In genomic region chr4:7441201-7441600, GRCh38 we compare ENCODE assay signal across 20 cellular contexts. TPM values are rescaled to one million over a fixed set of nuclear protein-coding genes. Genes with fewer than 3 reads are reported as not detected.
A peak's percentile ranks its signal among the peaks of the same experiment; 100 is the strongest.
DNase-seq lines count a peak whose midpoint lies in the region; ATAC-seq and TF ChIP-seq lines count a peak whose summit lies in the region.
"Had no signal": no experiment of that assay in that cellular context is flagged by ENCODE, and none has a peak within 500 bp of the region (broad histone marks: within the 10 kb centered on the region; RNA-seq: fewer than 3 reads in every experiment).

No MANE protein-coding gene starts in this region.

- POLR2A ChIA-PET in Caco-2 (lab: Charles Lee), result no interaction called here

- no peaks in the 10 kb centered on the region for H3K27me3 Mint-ChIP-seq in Caco-2 (ENCODE audit: insufficient read depth, unreplicated experiment)

- CTCF ChIA-PET in Caco-2 (lab: Charles Lee), result no interaction called here

- no peaks in the 10 kb centered on the region for H3K36me3 Mint-ChIP-seq in Caco-2 (ENCODE audit: insufficient read depth, unreplicated experiment)
- H3K36me3 Mint-ChIP-seq in stimulated activated effector memory CD8-positive, alpha-beta T cell treated with anti-CD3 and anti-CD28 coated beads, Interleukin-12 subunit alpha, Interleukin-12 subunit beta, amount 100 ng/mL, for 72 hours, result no peaks in the 10 kb centered on the region

- ATAC-seq in RWPE2 (ENCODE audit: low read depth), result peak; percentile 38; the same call in 1 of the 3 replicates
- ATAC-seq in foreskin keratinocyte, result peak; percentile 12
- no peak for ATAC-seq in stimulated activated effector memory CD8-positive, alpha-beta T cell treated with anti-CD3 and anti-CD28 coated beads, Interleukin-12 subunit alpha, Interleukin-12 subunit beta, amount 100 ng/mL, for 72 hours
- ATAC-seq: HCT116, HepG2 had no signal

- no TSS peak for BruUV-seq in Caco-2 (replicated peaks; lab: Mats Ljungman, UMichigan)

- peak overlapping the region; percentile 17 for H3K27ac Mint-ChIP-seq in Caco-2 (ENCODE audit: unreplicated experiment)
- H3K27ac Mint-ChIP-seq in stimulated activated effector memory CD8-positive, alpha-beta T cell treated with anti-CD3 and anti-CD28 coated beads, Interleukin-12 subunit alpha, Interleukin-12 subunit beta, amount 100 ng/mL, for 72 hours, result peak overlapping the region; percentile 37
- H3K27ac Mint-ChIP-seq: CD4-positive, alpha-beta T cell; IgD-negative memory B cell had no signal

- no peak overlapping the region for H3K4me3 ChIP-seq in Caco-2 (ENCODE audit: low read depth, low read length)
- H3K4me3 ChIP-seq in RWPE2 (ENCODE audit: severe bottlenecking), result no peak overlapping the region
- H3K4me3 ChIP-seq: GM23248 had no signal

- DNase-seq in Caco-2 (no peak), RWPE2 (ENCODE audit: low spot score) (no peak), foreskin keratinocyte (no peak), KG1 (lab: John Stamatoyannopoulos, UW) (no peak), DMS114 treated with DMSO at 0.1 percent for 48 hours (lab: John Stamatoyannopoulos, UW; ENCODE audit: unreplicated experiment) (no peak), AG20443 (ENCODE audit: low spot score) (no peak)
- DNase-seq in stimulated activated effector memory CD8-positive, alpha-beta T cell treated with anti-CD3 and anti-CD28 coated beads, Interleukin-12 subunit alpha, Interleukin-12 subunit beta, amount 100 ng/mL, for 72 hours (ENCODE audit: low spot score in 2 of 2), result no peak
- DNase-seq: BE2C; CD4-positive, alpha-beta T cell; DMS53; DND-41; EL; GM23248; KBM-7 had no signal

- peaks cover 7% of the 10 kb centered on the region for H3K4me1 Mint-ChIP-seq in Caco-2 (ENCODE audit: low read depth, unreplicated experiment)
- H3K4me1 Mint-ChIP-seq in stimulated activated effector memory CD8-positive, alpha-beta T cell treated with anti-CD3 and anti-CD28 coated beads, Interleukin-12 subunit alpha, Interleukin-12 subunit beta, amount 100 ng/mL, for 72 hours, result peaks cover 6% of the 10 kb centered on the region
- H3K4me1 Mint-ChIP-seq: IgD-negative memory B cell had no signal

- H3K27me3 ChIP-seq in Caco-2 (replicated peaks; ENCODE audit: control insufficient read depth, insufficient read depth, low read length), result no peaks in the 10 kb centered on the region
- no peaks in the 10 kb centered on the region for H3K27me3 ChIP-seq in RWPE2 (ENCODE audit: insufficient read depth, poor library complexity, severe bottlenecking)
- H3K27me3 ChIP-seq in foreskin keratinocyte, result peaks cover 2% of the 10 kb centered on the region
- H3K27me3 ChIP-seq: BE2C had no signal

- H3K9me3 ChIP-seq in Caco-2 (0 out of 2 replicates have a peak, but pooled peaks cover 3% of the 10 kb centered on the region), RWPE2 (ENCODE audit: severe bottlenecking) (no peaks in the 10 kb centered on the region)
- H3K9me3 ChIP-seq: BE2C had no signal

- no peak for TF ChIP-seq CTCF in Caco-2 (IDR thresholded peaks at IDR 0.05; ENCODE audit: insufficient read depth in 1 of 2, low read depth in 1 of 2, low read length in 1 of 2, severe bottlenecking in 1 of 2, unreplicated experiment in 1 of 2)
- no peak for TF ChIP-seq CTCF in RWPE2 (IDR thresholded peaks at IDR 0.05; ENCODE audit: poor library complexity, severe bottlenecking)
- no peak for TF ChIP-seq CTCF in foreskin keratinocyte (conservative IDR thresholded peaks at IDR 0.05)

- H3K4me1 ChIP-seq in Caco-2 (peaks cover 17% of the 10 kb centered on the region), RWPE2 (ENCODE audit: insufficient read depth, poor library complexity, severe bottlenecking) (no peaks in the 10 kb centered on the region), foreskin keratinocyte (no peaks in the 10 kb centered on the region)
- H3K4me1 ChIP-seq: BE2C had no signal

- intact Hi-C loops in Caco-2 (cut with micrococcal nuclease; ENCODE audit: unreplicated experiment), result no loop called here

- H3K27ac ChIP-seq in RWPE2 (ENCODE audit: poor library complexity, severe bottlenecking) (no peak overlapping the region), foreskin keratinocyte (no peak overlapping the region)
- H3K27ac ChIP-seq: C4-2B, GM23248 had no signal

- peaks cover 12% of the 10 kb centered on the region for H3K9me3 Mint-ChIP-seq in Caco-2 (ENCODE audit: unreplicated experiment)
- H3K9me3 Mint-ChIP-seq in stimulated activated effector memory CD8-positive, alpha-beta T cell treated with anti-CD3 and anti-CD28 coated beads, Interleukin-12 subunit alpha, Interleukin-12 subunit beta, amount 100 ng/mL, for 72 hours, result no peaks in the 10 kb centered on the region
- H3K9me3 Mint-ChIP-seq: CD4-positive, alpha-beta T cell had no signal

- H3K4me3 Mint-ChIP-seq in Caco-2 (ENCODE audit: unreplicated experiment), result no peak overlapping the region
- no peak overlapping the region for H3K4me3 Mint-ChIP-seq in stimulated activated effector memory CD8-positive, alpha-beta T cell treated with anti-CD3 and anti-CD28 coated beads, Interleukin-12 subunit alpha, Interleukin-12 subunit beta, amount 100 ng/mL, for 72 hours
- H3K4me3 Mint-ChIP-seq: CD4-positive, alpha-beta T cell had no signal

- H3K36me3 ChIP-seq in Caco-2 (ENCODE audit: control insufficient read depth, insufficient read depth, low read length), result no peaks in the 10 kb centered on the region
- no peaks in the 10 kb centered on the region for H3K36me3 ChIP-seq in RWPE2 (ENCODE audit: low read depth)
- H3K36me3 ChIP-seq: BE2C had no signal

RNA-seq across cellular contexts. Expression of gene PSAPL1, which starts 6.5 kb away (rescaled TPM):
- 14.3 and 14.7 TPM in 2 replicates for total RNA-seq in Caco-2 (2022)
- not detected in 2 replicates for total RNA-seq in foreskin keratinocyte
- polyA plus RNA-seq in foreskin keratinocyte, result 0.01 TPM in 1 of 2 replicates, not detected in the other
- total RNA-seq: A172; CD4-positive, alpha-beta T cell; G401; GM23248 had no signal
- polyA plus RNA-seq: GM23248, IgD-negative memory B cell had no signal

Comparison
In these comparisons a context has a peak if more than half of its experiments do, and no peak if none do; other contexts are left out.
1. RNA of gene PSAPL1, which starts 6.5 kb away (total RNA-seq): 14.3 to 14.7 TPM in Caco-2; not detected in foreskin keratinocyte; every median in the first group is over 10 times any median in the second.